ENCODE assay signal across 1 cellular context in the genomic region with DNA sequence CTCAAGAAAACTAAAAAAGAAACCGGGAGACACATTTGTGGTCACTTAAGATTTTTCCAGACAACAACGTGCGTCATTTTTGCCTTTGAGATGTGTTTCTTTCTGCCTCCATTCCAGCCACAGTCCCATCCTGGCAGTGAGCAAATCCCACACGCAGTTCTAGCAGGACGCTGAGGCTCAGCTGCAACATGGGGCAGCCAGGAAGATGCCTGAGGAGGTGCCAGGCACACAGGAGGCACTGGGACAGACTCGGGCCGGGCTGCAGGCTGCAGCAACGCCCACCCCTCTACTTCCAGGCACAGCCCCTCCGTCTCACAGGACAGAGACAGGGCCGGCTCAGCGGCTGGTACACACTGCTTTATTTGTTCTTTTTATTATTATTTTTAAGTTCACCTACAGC.
TF ChIP-seq lines count a peak whose summit lies in the region.

No MANE protein-coding gene starts in this region.

TF ChIP-seq in HepG2, 621 proteins besides CTCF, POLR2A, EP300 and RAD21:
- TF ChIP-seq, protein P1, sequence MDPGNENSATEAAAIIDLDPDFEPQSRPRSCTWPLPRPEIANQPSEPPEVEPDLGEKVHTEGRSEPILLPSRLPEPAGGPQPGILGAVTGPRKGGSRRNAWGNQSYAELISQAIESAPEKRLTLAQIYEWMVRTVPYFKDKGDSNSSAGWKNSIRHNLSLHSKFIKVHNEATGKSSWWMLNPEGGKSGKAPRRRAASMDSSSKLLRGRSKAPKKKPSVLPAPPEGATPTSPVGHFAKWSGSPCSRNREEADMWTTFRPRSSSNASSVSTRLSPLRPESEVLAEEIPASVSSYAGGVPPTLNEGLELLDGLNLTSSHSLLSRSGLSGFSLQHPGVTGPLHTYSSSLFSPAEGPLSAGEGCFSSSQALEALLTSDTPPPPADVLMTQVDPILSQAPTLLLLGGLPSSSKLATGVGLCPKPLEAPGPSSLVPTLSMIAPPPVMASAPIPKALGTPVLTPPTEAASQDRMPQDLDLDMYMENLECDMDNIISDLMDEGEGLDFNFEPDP (CRISPR knock-in tag; conservative IDR thresholded peaks at IDR 0.05), result no peak
- TF ChIP-seq, protein P2, sequence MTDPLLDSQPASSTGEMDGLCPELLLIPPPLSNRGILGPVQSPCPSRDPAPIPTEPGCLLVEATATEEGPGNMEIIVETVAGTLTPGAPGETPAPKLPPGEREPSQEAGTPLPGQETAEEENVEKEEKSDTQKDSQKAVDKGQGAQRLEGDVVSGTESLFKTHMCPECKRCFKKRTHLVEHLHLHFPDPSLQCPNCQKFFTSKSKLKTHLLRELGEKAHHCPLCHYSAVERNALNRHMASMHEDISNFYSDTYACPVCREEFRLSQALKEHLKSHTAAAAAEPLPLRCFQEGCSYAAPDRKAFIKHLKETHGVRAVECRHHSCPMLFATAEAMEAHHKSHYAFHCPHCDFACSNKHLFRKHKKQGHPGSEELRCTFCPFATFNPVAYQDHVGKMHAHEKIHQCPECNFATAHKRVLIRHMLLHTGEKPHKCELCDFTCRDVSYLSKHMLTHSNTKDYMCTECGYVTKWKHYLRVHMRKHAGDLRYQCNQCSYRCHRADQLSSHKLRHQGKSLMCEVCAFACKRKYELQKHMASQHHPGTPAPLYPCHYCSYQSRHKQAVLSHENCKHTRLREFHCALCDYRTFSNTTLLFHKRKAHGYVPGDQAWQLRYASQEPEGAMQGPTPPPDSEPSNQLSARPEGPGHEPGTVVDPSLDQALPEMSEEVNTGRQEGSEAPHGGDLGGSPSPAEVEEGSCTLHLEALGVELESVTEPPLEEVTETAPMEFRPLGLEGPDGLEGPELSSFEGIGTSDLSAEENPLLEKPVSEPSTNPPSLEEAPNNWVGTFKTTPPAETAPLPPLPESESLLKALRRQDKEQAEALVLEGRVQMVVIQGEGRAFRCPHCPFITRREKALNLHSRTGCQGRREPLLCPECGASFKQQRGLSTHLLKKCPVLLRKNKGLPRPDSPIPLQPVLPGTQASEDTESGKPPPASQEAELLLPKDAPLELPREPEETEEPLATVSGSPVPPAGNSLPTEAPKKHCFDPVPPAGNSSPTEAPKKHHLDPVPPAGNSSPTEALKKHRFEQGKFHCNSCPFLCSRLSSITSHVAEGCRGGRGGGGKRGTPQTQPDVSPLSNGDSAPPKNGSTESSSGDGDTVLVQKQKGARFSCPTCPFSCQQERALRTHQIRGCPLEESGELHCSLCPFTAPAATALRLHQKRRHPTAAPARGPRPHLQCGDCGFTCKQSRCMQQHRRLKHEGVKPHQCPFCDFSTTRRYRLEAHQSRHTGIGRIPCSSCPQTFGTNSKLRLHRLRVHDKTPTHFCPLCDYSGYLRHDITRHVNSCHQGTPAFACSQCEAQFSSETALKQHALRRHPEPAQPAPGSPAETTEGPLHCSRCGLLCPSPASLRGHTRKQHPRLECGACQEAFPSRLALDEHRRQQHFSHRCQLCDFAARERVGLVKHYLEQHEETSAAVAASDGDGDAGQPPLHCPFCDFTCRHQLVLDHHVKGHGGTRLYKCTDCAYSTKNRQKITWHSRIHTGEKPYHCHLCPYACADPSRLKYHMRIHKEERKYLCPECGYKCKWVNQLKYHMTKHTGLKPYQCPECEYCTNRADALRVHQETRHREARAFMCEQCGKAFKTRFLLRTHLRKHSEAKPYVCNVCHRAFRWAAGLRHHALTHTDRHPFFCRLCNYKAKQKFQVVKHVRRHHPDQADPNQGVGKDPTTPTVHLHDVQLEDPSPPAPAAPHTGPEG (CRISPR knock-in tag; IDR thresholded peaks at IDR 0.05), result no peak
- no peak for TF ChIP-seq ZBTB38 (CRISPR knock-in tag; IDR thresholded peaks at IDR 0.05)
- no peak for TF ChIP-seq DNMT3B (CRISPR knock-in tag; conservative IDR thresholded peaks at IDR 0.05)
- no peak for TF ChIP-seq RORA (CRISPR knock-in tag; IDR thresholded peaks at IDR 0.05)
- TF ChIP-seq, protein P3, sequence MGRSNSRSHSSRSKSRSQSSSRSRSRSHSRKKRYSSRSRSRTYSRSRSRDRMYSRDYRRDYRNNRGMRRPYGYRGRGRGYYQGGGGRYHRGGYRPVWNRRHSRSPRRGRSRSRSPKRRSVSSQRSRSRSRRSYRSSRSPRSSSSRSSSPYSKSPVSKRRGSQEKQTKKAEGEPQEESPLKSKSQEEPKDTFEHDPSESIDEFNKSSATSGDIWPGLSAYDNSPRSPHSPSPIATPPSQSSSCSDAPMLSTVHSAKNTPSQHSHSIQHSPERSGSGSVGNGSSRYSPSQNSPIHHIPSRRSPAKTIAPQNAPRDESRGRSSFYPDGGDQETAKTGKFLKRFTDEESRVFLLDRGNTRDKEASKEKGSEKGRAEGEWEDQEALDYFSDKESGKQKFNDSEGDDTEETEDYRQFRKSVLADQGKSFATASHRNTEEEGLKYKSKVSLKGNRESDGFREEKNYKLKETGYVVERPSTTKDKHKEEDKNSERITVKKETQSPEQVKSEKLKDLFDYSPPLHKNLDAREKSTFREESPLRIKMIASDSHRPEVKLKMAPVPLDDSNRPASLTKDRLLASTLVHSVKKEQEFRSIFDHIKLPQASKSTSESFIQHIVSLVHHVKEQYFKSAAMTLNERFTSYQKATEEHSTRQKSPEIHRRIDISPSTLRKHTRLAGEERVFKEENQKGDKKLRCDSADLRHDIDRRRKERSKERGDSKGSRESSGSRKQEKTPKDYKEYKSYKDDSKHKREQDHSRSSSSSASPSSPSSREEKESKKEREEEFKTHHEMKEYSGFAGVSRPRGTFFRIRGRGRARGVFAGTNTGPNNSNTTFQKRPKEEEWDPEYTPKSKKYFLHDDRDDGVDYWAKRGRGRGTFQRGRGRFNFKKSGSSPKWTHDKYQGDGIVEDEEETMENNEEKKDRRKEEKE (IDR thresholded peaks at IDR 0.05), result no peak
- TF ChIP-seq, protein P4, sequence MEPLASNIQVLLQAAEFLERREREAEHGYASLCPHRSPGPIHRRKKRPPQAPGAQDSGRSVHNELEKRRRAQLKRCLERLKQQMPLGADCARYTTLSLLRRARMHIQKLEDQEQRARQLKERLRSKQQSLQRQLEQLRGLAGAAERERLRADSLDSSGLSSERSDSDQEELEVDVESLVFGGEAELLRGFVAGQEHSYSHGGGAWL (CRISPR knock-in tag; IDR thresholded peaks at IDR 0.05), result no peak
- TF ChIP-seq ZNF746 (CRISPR knock-in tag; IDR thresholded peaks at IDR 0.05), result no peak
- TF ChIP-seq TCF7L2 (IDR thresholded peaks at IDR 0.05; ENCODE audit: low read depth, low read length), result no peak
- TF ChIP-seq IRX3 (CRISPR knock-in tag; IDR thresholded peaks at IDR 0.05; ENCODE audit: borderline replicate concordance, low read depth), result no peak
- TF ChIP-seq ZNF556 (CRISPR knock-in tag; IDR thresholded peaks at IDR 0.05; ENCODE audit: borderline replicate concordance), result no peak
- no peak for TF ChIP-seq ZSCAN30 (CRISPR knock-in tag; IDR thresholded peaks at IDR 0.05)
- no peak for TF ChIP-seq GABPA (IDR thresholded peaks at IDR 0.05; ENCODE audit: low read depth, low read length)
- TF ChIP-seq GABPA (CRISPR knock-in tag; IDR thresholded peaks at IDR 0.05; ENCODE audit: low read depth), result no peak
- no peak for TF ChIP-seq CEBPB (IDR thresholded peaks at IDR 0.05; ENCODE audit: borderline replicate concordance, low read depth, low read length)
- no peak for TF ChIP-seq CCAR2 (optimal IDR thresholded peaks at IDR 0.05; ENCODE audit: low read depth, low read length)
- TF ChIP-seq ZNF274 (CRISPR knock-in tag; IDR thresholded peaks at IDR 0.05), result no peak
- TF ChIP-seq, protein P5, sequence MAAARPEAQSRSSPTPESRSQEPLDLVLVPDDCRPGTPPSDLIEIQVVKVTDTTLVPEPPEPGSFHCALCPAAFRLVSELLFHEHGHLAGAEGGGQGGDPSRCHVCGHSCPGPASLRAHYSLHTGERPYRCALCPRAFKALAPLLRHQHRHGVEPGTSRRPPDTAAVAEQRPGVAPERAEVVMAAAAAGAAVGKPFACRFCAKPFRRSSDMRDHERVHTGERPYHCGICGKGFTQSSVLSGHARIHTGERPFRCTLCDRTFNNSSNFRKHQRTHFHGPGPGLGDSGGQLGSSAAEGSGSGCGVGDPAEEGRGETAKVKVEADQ (CRISPR knock-in tag; IDR thresholded peaks at IDR 0.05; ENCODE audit: borderline replicate concordance), result no peak
